In the genomic region with DNA sequence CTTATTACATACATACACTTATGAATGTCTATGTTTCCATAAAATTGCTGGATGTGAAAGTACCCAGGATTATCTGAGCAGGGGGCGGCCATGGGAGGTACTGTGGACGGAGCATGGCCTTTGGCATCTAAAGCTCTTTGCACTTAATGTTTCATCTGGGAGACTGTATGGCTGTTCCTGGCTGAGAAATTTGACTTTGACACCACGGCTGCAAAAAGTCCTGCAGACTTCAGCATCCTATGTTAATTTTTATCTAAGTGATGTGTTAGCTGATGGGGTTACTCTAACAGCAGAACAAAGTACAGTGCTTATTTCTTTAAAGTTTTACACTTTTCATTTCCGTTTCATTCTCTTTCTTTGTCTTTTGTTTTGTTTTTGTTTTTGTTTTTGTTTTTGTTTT, we compare ENCODE assay signal across 36 cellular contexts.
"Had no signal": no experiment of that assay in that cellular context is flagged by ENCODE, and none has a peak within 500 bp of the region (broad histone marks: within the 10 kb centered on the region; RNA-seq: fewer than 3 reads in every experiment).

No MANE protein-coding gene starts in this region.

- H3K9me3 ChIP-seq: adrenal gland, body of pancreas, breast epithelium had no signal

- H3K4me3 Mint-ChIP-seq: activated CD4-positive, alpha-beta memory T cell treated with anti-CD3 and anti-CD28 coated beads for 36 hours; activated CD4-positive, alpha-beta T cell treated with anti-CD3 and anti-CD28 coated beads, Interleukin-2, amount 10 ng/mL, durations not matched to agents 24 days and 14 days; activated CD8-positive, alpha-beta T cell treated with anti-CD3 and anti-CD28 coated beads for 36 hours; activated naive CD4-positive, alpha-beta T cell treated with anti-CD3 and anti-CD28 coated beads for 36 hours; activated naive CD8-positive, alpha-beta T cell treated with anti-CD3 and anti-CD28 coated beads for 36 hours; activated T-cell treated with anti-CD3 and anti-CD28 coated beads, Interleukin-2, amount 50 U/mL, for 4 hours; activated T-cell treated with anti-CD3 and anti-CD28 coated beads, Interleukin-2, amount 50 U/mL, for 72 hours; activated T-helper 1 cell treated with anti-CD3 and anti-CD28 coated beads, Interleukin-12 subunit alpha, Interleukin-12 subunit beta, Interleukin-2, Interleukin-4 antibody, amounts not matched to agents 30 ng/mL and 10 ng/mL and 1 ng/mL, durations not matched to agents 14 hours and 24 hours and 36 hours; activated T-helper 17 cell treated with anti-CD3 and anti-CD28 coated beads, Interleukin-2, amount 50 U/mL, for 72 hours; T-helper 1 cell treated with Interleukin-12 subunit alpha and Interleukin-12 subunit beta and Interleukin-4 antibody, amounts not matched to agents 30 μg/mL and 1 μg/mL, for 36 hours; T-helper 2 cell treated with Interferon-gamma antibody and Interleukin-4, amounts not matched to agents 5 μg/mL and 100 μg/mL, for 36 hours; WTC11 had no signal

- H3K9me3 Mint-ChIP-seq: activated CD4-positive, alpha-beta memory T cell treated with anti-CD3 and anti-CD28 coated beads for 36 hours; activated CD4-positive, alpha-beta T cell treated with anti-CD3 and anti-CD28 coated beads, Interleukin-2, amount 10 ng/mL, durations not matched to agents 24 days and 14 days; activated CD8-positive, alpha-beta T cell treated with anti-CD3 and anti-CD28 coated beads for 36 hours; activated naive CD4-positive, alpha-beta T cell treated with anti-CD3 and anti-CD28 coated beads for 36 hours; activated naive CD4-positive, alpha-beta T cell treated with anti-CD3 and anti-CD28 coated beads, Interleukin-2, amount 50 U/mL, for 72 hours; activated naive CD8-positive, alpha-beta T cell treated with anti-CD3 and anti-CD28 coated beads for 36 hours; activated T-cell treated with anti-CD3 and anti-CD28 coated beads, Interleukin-2, amount 50 U/mL, for 4 hours; activated T-cell treated with anti-CD3 and anti-CD28 coated beads, Interleukin-2, amount 50 U/mL, for 72 hours; activated T-helper 1 cell treated with anti-CD3 and anti-CD28 coated beads, Interleukin-12 subunit alpha, Interleukin-12 subunit beta, Interleukin-2, Interleukin-4 antibody, amounts not matched to agents 30 ng/mL and 10 ng/mL and 1 ng/mL, durations not matched to agents 14 hours and 24 hours and 36 hours; activated T-helper 17 cell treated with anti-CD3 and anti-CD28 coated beads, Interleukin-2, amount 50 U/mL, for 72 hours; T-helper 1 cell treated with Interleukin-12 subunit alpha and Interleukin-12 subunit beta and Interleukin-4 antibody, amounts not matched to agents 30 μg/mL and 1 μg/mL, for 36 hours; T-helper 2 cell treated with Interferon-gamma antibody and Interleukin-4, amounts not matched to agents 5 μg/mL and 100 μg/mL, for 36 hours; WTC11 had no signal

- H3K27me3 Mint-ChIP-seq: activated CD4-positive, alpha-beta memory T cell treated with anti-CD3 and anti-CD28 coated beads for 36 hours; activated CD4-positive, alpha-beta T cell treated with anti-CD3 and anti-CD28 coated beads, Interleukin-2, amount 10 ng/mL, durations not matched to agents 24 days and 14 days; activated CD8-positive, alpha-beta T cell treated with anti-CD3 and anti-CD28 coated beads for 36 hours; activated naive CD8-positive, alpha-beta T cell treated with anti-CD3 and anti-CD28 coated beads for 36 hours; activated T-helper 17 cell treated with anti-CD3 and anti-CD28 coated beads, Interleukin-2, amount 50 U/mL, for 72 hours had no signal

- H3K27me3 ChIP-seq: adrenal gland, body of pancreas, breast epithelium had no signal

- H3K27ac ChIP-seq: adrenal gland, body of pancreas, brain microvascular endothelial cell, breast epithelium, VCaP had no signal

- H3K4me1 Mint-ChIP-seq: activated CD4-positive, alpha-beta T cell treated with anti-CD3 and anti-CD28 coated beads, Interleukin-2, amount 10 ng/mL, durations not matched to agents 24 days and 14 days; activated naive CD8-positive, alpha-beta T cell treated with anti-CD3 and anti-CD28 coated beads for 36 hours; activated T-helper 17 cell treated with anti-CD3 and anti-CD28 coated beads, Interleukin-2, amount 50 U/mL, for 72 hours had no signal

- DNase-seq: activated CD4-positive, alpha-beta memory T cell treated with anti-CD3 and anti-CD28 coated beads for 36 hours; activated CD4-positive, alpha-beta T cell treated with anti-CD3 and anti-CD28 coated beads for 4 hours; activated CD4-positive, alpha-beta T cell treated with anti-CD3 and anti-CD28 coated beads, Interleukin-2, amount 10 ng/mL, durations not matched to agents 24 days and 14 days; activated CD4-positive, alpha-beta T cell treated with anti-CD3 and anti-CD28 coated beads, Interleukin-2, amount 50 U/mL, for 1 hour; activated CD4-positive, alpha-beta T cell treated with anti-CD3 and anti-CD28 coated beads, Interleukin-2, amount 50 U/mL, for 4 hours; activated CD4-positive, CD25-positive, alpha-beta regulatory T cell; activated CD4-positive, CD25-positive, alpha-beta regulatory T cell treated with anti-CD3 and anti-CD28 coated beads, Interleukin-2, amount 50 U/mL, for 72 hours; activated CD8-positive, alpha-beta memory T cell treated with anti-CD3 and anti-CD28 coated beads, Interleukin-2, amount 50 U/mL, for 4 hours; activated CD8-positive, alpha-beta T cell treated with anti-CD3 and anti-CD28 coated beads for 36 hours; activated gamma-delta T cell treated with Interleukin-2 at 50 U/mL for 16 hours; activated naive CD4-positive, alpha-beta T cell; activated naive CD4-positive, alpha-beta T cell treated with anti-CD3 and anti-CD28 coated beads for 36 hours; activated naive CD4-positive, alpha-beta T cell treated with anti-CD3 and anti-CD28 coated beads, Interleukin-2, amount 50 U/mL, for 16 hours; activated naive CD8-positive, alpha-beta T cell treated with anti-CD3 and anti-CD28 coated beads for 36 hours; activated T-cell treated with anti-CD3 and anti-CD28 coated beads for 4 hours; activated T-cell treated with anti-CD3 and anti-CD28 coated beads, Interleukin-2, amount 50 U/mL, for 1 hour; activated T-cell treated with anti-CD3 and anti-CD28 coated beads, Interleukin-2, amount 50 U/mL, for 4 hours; activated T-cell treated with anti-CD3 and anti-CD28 coated beads, Interleukin-2, amount 50 U/mL, for 72 hours; adrenal gland; amniotic stem cell; aorta; body of pancreas; brain microvascular endothelial cell; central memory CD4-positive, alpha-beta T cell; SW 1271; T-helper 1 cell; T-helper 2 cell; T-helper 9 cell had no signal

- ATAC-seq: activated CD8-positive, alpha-beta T cell treated with anti-CD3 and anti-CD28 coated beads for 36 hours; activated naive CD4-positive, alpha-beta T cell treated with anti-CD3 and anti-CD28 coated beads, Interleukin-2, amount 50 U/mL, for 72 hours; activated T-cell treated with anti-CD3 and anti-CD28 coated beads, Interleukin-2, amount 50 U/mL, for 4 hours; activated T-cell treated with anti-CD3 and anti-CD28 coated beads, Interleukin-2, amount 50 U/mL, for 72 hours; activated T-helper 17 cell treated with anti-CD3 and anti-CD28 coated beads, Interleukin-2, amount 50 U/mL, for 72 hours; body of pancreas; WTC11 had no signal

- H3K27ac Mint-ChIP-seq: activated CD4-positive, alpha-beta memory T cell treated with anti-CD3 and anti-CD28 coated beads for 36 hours; activated CD4-positive, alpha-beta T cell treated with anti-CD3 and anti-CD28 coated beads, Interleukin-2, amount 10 ng/mL, durations not matched to agents 24 days and 14 days; activated CD8-positive, alpha-beta T cell treated with anti-CD3 and anti-CD28 coated beads for 36 hours; activated naive CD4-positive, alpha-beta T cell treated with anti-CD3 and anti-CD28 coated beads for 36 hours; activated naive CD8-positive, alpha-beta T cell treated with anti-CD3 and anti-CD28 coated beads for 36 hours; activated T-cell treated with anti-CD3 and anti-CD28 coated beads, Interleukin-2, amount 50 U/mL, for 72 hours; activated T-helper 1 cell treated with anti-CD3 and anti-CD28 coated beads, Interleukin-12 subunit alpha, Interleukin-12 subunit beta, Interleukin-2, Interleukin-4 antibody, amounts not matched to agents 30 ng/mL and 10 ng/mL and 1 ng/mL, durations not matched to agents 14 hours and 24 hours and 36 hours; activated T-helper 17 cell treated with anti-CD3 and anti-CD28 coated beads, Interleukin-2, amount 50 U/mL, for 72 hours; T-helper 1 cell treated with Interleukin-12 subunit alpha and Interleukin-12 subunit beta and Interleukin-4 antibody, amounts not matched to agents 30 μg/mL and 1 μg/mL, for 36 hours; T-helper 2 cell treated with Interferon-gamma antibody and Interleukin-4, amounts not matched to agents 5 μg/mL and 100 μg/mL, for 36 hours; WTC11 had no signal

- H3K4me1 ChIP-seq: adrenal gland, body of pancreas, breast epithelium had no signal

- H3K4me3 ChIP-seq: adrenal gland, body of pancreas, breast epithelium had no signal

- H3K36me3 ChIP-seq: adrenal gland, brain microvascular endothelial cell, breast epithelium had no signal

- H3K36me3 Mint-ChIP-seq: activated CD4-positive, alpha-beta memory T cell treated with anti-CD3 and anti-CD28 coated beads for 36 hours; WTC11 had no signal
